In genomic region chr1:247390116-247390791, GRCh38 we compare ENCODE assay signal across 8 cellular contexts. TPM values are rescaled to one million over a fixed set of nuclear protein-coding genes. Genes with fewer than 3 reads are reported as not detected.
DNase-seq lines count a peak whose midpoint lies in the region; ATAC-seq and TF ChIP-seq lines count a peak whose summit lies in the region.

No MANE protein-coding gene starts in this region.

- no peaks in the 10 kb centered on the region for H3K9me3 Mint-ChIP-seq in activated T-cell treated with anti-CD3 and anti-CD28 coated beads, Interleukin-2, amount 50 U/mL, for 72 hours

- TF ChIP-seq CTCF in LNCaP clone FGC (IDR thresholded peaks at IDR 0.05; ENCODE audit: control insufficient read depth, extremely low read depth, insufficient read depth) (peak; percentile 94), neutrophil (IDR thresholded peaks at IDR 0.05) (peak; percentile 90)

- no peaks in the 10 kb centered on the region for H3K36me3 ChIP-seq in H7 (replicated peaks; ENCODE audit: control insufficient read depth, insufficient read depth, low read length)
- H3K36me3 ChIP-seq in neutrophil, result no peaks in the 10 kb centered on the region

- peak overlapping the region; percentile 93 for H3K27ac ChIP-seq in neutrophil

- ATAC-seq in activated T-cell treated with anti-CD3 and anti-CD28 coated beads, Interleukin-2, amount 50 U/mL, for 72 hours (replicated peaks in 1 of 2), result peak; percentile 95 to 97

- H3K27ac Mint-ChIP-seq in activated T-cell treated with anti-CD3 and anti-CD28 coated beads, Interleukin-2, amount 50 U/mL, for 72 hours, result no peak overlapping the region

- no peaks in the 10 kb centered on the region for H3K9me3 ChIP-seq in neutrophil

- DNase-seq in G401 (ENCODE audit: low spot score) (peak; percentile 82), H7 (peak; percentile 86), LNCaP clone FGC (ENCODE audit: low read depth) (peak; percentile 39), RPMI7951 (ENCODE audit: low read depth) (peak; percentile 61), fibroblast of the conjunctiva (ENCODE audit: low read depth) (peak; percentile 23), stromal cell of bone marrow (ENCODE audit: low read depth) (peak; percentile 62)
- DNase-seq in activated T-cell treated with anti-CD3 and anti-CD28 coated beads, Interleukin-2, amount 50 U/mL, for 72 hours, result peak; percentile 82 to 86

- in situ Hi-C loops in G401 (cut with HindIII; ENCODE audit: low sequenced_read_pairs), result no loop called here

- peak overlapping the region; percentile 54 to 56 for H3K4me3 Mint-ChIP-seq in activated T-cell treated with anti-CD3 and anti-CD28 coated beads, Interleukin-2, amount 50 U/mL, for 72 hours

- peaks cover 26% of the 10 kb centered on the region for H3K27me3 Mint-ChIP-seq in activated T-cell treated with anti-CD3 and anti-CD28 coated beads, Interleukin-2, amount 50 U/mL, for 72 hours (ENCODE audit: low read depth)

- H3K4me1 Mint-ChIP-seq in activated T-cell treated with anti-CD3 and anti-CD28 coated beads, Interleukin-2, amount 50 U/mL, for 72 hours (ENCODE audit: low read depth), result peaks cover 30% of the 10 kb centered on the region

- peaks cover 27 to 31% of the 10 kb centered on the region in 2 experiments for H3K4me1 ChIP-seq in neutrophil (ENCODE audit: control insufficient read depth in 1 of 2, insufficient read depth in 1 of 2, low read depth in 1 of 2, low read length in 1 of 2)

- no peaks in the 10 kb centered on the region for H3K36me3 Mint-ChIP-seq in activated T-cell treated with anti-CD3 and anti-CD28 coated beads, Interleukin-2, amount 50 U/mL, for 72 hours (ENCODE audit: insufficient read depth in 2 of 2)

- peaks cover 2% of the 10 kb centered on the region; the same call in 1 of the 2 replicates for H3K27me3 ChIP-seq in H7 (ENCODE audit: control insufficient read depth, insufficient read depth, low read length)
- no peaks in the 10 kb centered on the region for H3K27me3 ChIP-seq in neutrophil

- H3K4me3 ChIP-seq in H7 (ENCODE audit: insufficient read depth, low read depth, low read length) (no peak overlapping the region), LNCaP clone FGC (ENCODE audit: low read depth, low read length) (no peak overlapping the region), neutrophil (ENCODE audit: low read depth in 1 of 2, low read length in 1 of 2) (peak overlapping the region; percentile 48 to 63)

RNA-seq across cellular contexts. Expression of gene NLRP3, which starts 25.7 kb away (rescaled TPM):
- total RNA-seq in G401 (2014; rRNA removed; shearing (Covaris generic)), result not detected in 2 replicates
- total RNA-seq in H7 (2014; rRNA removed; shearing (Covaris generic)), result 0.55 and 1.4 TPM in 2 replicates
- total RNA-seq in RPMI7951 (2014; rRNA removed; shearing (Covaris generic)), result 2.1 and 3.1 TPM in 2 replicates
- under 1 TPM; 0.38 to 0.63 TPM for total RNA-seq in activated T-cell treated with anti-CD3 and anti-CD28 coated beads, Interleukin-2, amount 50 U/mL, for 72 hours

RNA-seq across cellular contexts. Expression of gene ZNF496, which starts 58.6 kb away (rescaled TPM):
- 42.5 and 61.8 TPM in 2 replicates for total RNA-seq in G401 (2014; rRNA removed; shearing (Covaris generic))
- 127 and 150 TPM in 2 replicates for total RNA-seq in H7 (2014; rRNA removed; shearing (Covaris generic))
- total RNA-seq in RPMI7951 (2014; rRNA removed; shearing (Covaris generic)), result 12.6 and 12.9 TPM in 2 replicates
- total RNA-seq in activated T-cell treated with anti-CD3 and anti-CD28 coated beads, Interleukin-2, amount 50 U/mL, for 72 hours, result 10 to 100 TPM; 29.7 to 32.9 TPM

Comparison
In these comparisons a context has a peak if more than half of its experiments do, and no peak if none do; other contexts are left out.
1. DNase-seq: peak in every context shown above with its lines; median percentile 86 in H7; 84 in activated T-cell treated with anti-CD3 and anti-CD28 coated beads, Interleukin-2, amount 50 U/mL, for 72 hours; 82 in G401; 62 in stromal cell of bone marrow; 61 in RPMI7951; 39 in LNCaP clone FGC; 23 in fibroblast of the conjunctiva.
2. H3K4me3 ChIP-seq: peak in neutrophil (2 of 2); none in H7 (single experiment) and LNCaP clone FGC (single experiment).